In the genomic region with DNA sequence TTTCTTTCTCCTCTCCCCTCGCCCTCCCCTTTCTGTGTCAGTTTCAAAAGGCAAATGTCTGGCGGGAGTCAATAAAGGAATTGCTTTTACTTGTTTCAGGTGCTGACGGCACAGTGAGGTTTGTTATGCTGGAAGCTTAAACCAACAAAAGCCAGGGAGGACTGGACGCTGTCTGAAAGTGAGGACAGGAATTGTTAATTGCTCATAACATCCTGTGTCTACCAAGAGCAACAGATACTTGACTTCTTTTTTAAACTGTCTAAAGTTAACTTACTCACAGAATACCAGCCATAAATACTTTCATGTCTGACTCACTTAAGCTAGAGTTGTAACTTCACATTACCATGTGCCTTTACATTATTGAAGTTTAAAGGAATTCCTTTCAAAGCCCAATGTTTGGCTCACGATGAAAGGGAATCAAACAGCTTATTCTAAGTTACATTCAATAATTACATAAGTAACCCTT, we compare ENCODE assay signal across 13 cellular contexts.
A peak's percentile ranks its signal among the peaks of the same experiment; 100 is the strongest.
DNase-seq lines count a peak whose midpoint lies in the region; ATAC-seq and TF ChIP-seq lines count a peak whose summit lies in the region.
"Had no signal": no experiment of that assay in that cellular context is flagged by ENCODE, and none has a peak within 500 bp of the region (broad histone marks: within the 10 kb centered on the region; RNA-seq: fewer than 3 reads in every experiment).

No MANE protein-coding gene starts in this region.

- peak; percentile 76 for DNase-seq in HT1080 (ENCODE audit: low read depth)
- DNase-seq in RPMI7951 (ENCODE audit: low read depth), result peak; percentile 24
- peak; percentile 46 to 60 for DNase-seq in foreskin keratinocyte
- DNase-seq in renal cortical epithelial cell (ENCODE audit: low read depth), result peak; percentile 85
- DNase-seq in NCI-H2081 (lab: John Stamatoyannopoulos, UW), result no peak
- no peak for DNase-seq in erythroblast (lab: John Stamatoyannopoulos, UW)
- DNase-seq: activated gamma-delta T cell treated with Interleukin-2 at 50 U/mL for 16 hours, MV-4-11 had no signal

- no peaks in the 10 kb centered on the region for H3K27me3 ChIP-seq in foreskin keratinocyte

- no peak for TF ChIP-seq CTCF in foreskin keratinocyte (conservative IDR thresholded peaks at IDR 0.05)

- no peaks in the 10 kb centered on the region for H3K4me1 ChIP-seq in foreskin keratinocyte
- H3K4me1 ChIP-seq: gastroesophageal sphincter had no signal

- ATAC-seq in foreskin keratinocyte (peak; percentile 64), HG03095 (IDR thresholded peaks at IDR 0.05; ENCODE audit: unreplicated experiment) (no peak)
- ATAC-seq: gastroesophageal sphincter had no signal

- no peak overlapping the region for H3K27ac ChIP-seq in foreskin keratinocyte
- H3K27ac ChIP-seq: C4-2B, gastroesophageal sphincter, SK-N-MC, thoracic aorta had no signal

- no peak for TF ChIP-seq POLR2A in erythroblast (IDR thresholded peaks at IDR 0.05; ENCODE audit: low read length)

Comparison
In these comparisons a context has a peak if more than half of its experiments do, and no peak if none do; other contexts are left out.
1. DNase-seq: peak in HT1080 (single experiment), RPMI7951 (single experiment), foreskin keratinocyte (2 of 2) and renal cortical epithelial cell (single experiment); none in NCI-H2081 (0 of 2) and erythroblast (0 of 2).